Comparison of ENCODE assay signal across 1 cellular context in genomic region chr9:19074229-19074628, GRCh38.
TF ChIP-seq lines count a peak whose summit lies in the region.

No MANE protein-coding gene starts in this region.

TF ChIP-seq in HCT116, 20 proteins besides CTCF, POLR2A, EP300 and RAD21 (continued from another document):
- TF ChIP-seq REST (IDR thresholded peaks at IDR 0.05; ENCODE audit: low read depth): no peak
- TF ChIP-seq, protein P1, sequence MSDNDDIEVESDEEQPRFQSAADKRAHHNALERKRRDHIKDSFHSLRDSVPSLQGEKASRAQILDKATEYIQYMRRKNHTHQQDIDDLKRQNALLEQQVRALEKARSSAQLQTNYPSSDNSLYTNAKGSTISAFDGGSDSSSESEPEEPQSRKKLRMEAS (IDR thresholded peaks at IDR 0.05): no peak
- TF ChIP-seq YY1 (IDR thresholded peaks at IDR 0.05; ENCODE audit: extremely low read depth, insufficient replicate concordance, low read depth, low read length): no peak
- TF ChIP-seq SRF (IDR thresholded peaks at IDR 0.05; ENCODE audit: low read depth): no peak
